Comparison of ENCODE assay signal across 1 cellular context in genomic region chr14:105526781-105527380, GRCh38.
A peak's percentile ranks its signal among the peaks of the same experiment; 100 is the strongest.
TF ChIP-seq lines count a peak whose summit lies in the region.

No MANE protein-coding gene starts in this region.

TF ChIP-seq in HEK293, 187 proteins besides CTCF, POLR2A, EP300 and RAD21 (continued from another document):
- no peak for TF ChIP-seq ZNF501 (tag by site-specific recombination; IDR thresholded peaks at IDR 0.05)
- TF ChIP-seq BCL11B (tag by site-specific recombination; IDR thresholded peaks at IDR 0.05; ENCODE audit: low read depth): no peak
- peak; percentile 18; the same call in 1 of the 2 replicates for TF ChIP-seq ZBTB7A (tag by site-specific recombination; IDR thresholded peaks at IDR 0.05; ENCODE audit: low read depth)
- peak; percentile 33; the same call in 1 of the 2 replicates for TF ChIP-seq ZFHX2 (tag by site-specific recombination; conservative IDR thresholded peaks at IDR 0.05)
- TF ChIP-seq KLF17 (tag by site-specific recombination; IDR thresholded peaks at IDR 0.05): 0 out of 2 replicates have a peak, but pooled peaks have one; percentile 36
- no peak for TF ChIP-seq TRIM28 (IDR thresholded peaks at IDR 0.05; ENCODE audit: borderline replicate concordance, low read length)
- peak; percentile 84 for TF ChIP-seq ZBTB20 (tag by site-specific recombination; IDR thresholded peaks at IDR 0.05)
- TF ChIP-seq ZBTB48 (tag by site-specific recombination; IDR thresholded peaks at IDR 0.05): no peak
- no peak for TF ChIP-seq YY1 (tag by site-specific recombination; IDR thresholded peaks at IDR 0.05)
- peak; percentile 61 for TF ChIP-seq PATZ1 (tag by site-specific recombination; IDR thresholded peaks at IDR 0.05)
- no peak for TF ChIP-seq ZNF837 (tag by site-specific recombination; IDR thresholded peaks at IDR 0.05)
- no peak for TF ChIP-seq ZNF138 (tag by site-specific recombination; IDR thresholded peaks at IDR 0.05; ENCODE audit: borderline replicate concordance)
TF ChIP-seq in HEK293: peak in this region for 12.
